Comparison of ENCODE assay signal across 8 cellular contexts in the genomic region with DNA sequence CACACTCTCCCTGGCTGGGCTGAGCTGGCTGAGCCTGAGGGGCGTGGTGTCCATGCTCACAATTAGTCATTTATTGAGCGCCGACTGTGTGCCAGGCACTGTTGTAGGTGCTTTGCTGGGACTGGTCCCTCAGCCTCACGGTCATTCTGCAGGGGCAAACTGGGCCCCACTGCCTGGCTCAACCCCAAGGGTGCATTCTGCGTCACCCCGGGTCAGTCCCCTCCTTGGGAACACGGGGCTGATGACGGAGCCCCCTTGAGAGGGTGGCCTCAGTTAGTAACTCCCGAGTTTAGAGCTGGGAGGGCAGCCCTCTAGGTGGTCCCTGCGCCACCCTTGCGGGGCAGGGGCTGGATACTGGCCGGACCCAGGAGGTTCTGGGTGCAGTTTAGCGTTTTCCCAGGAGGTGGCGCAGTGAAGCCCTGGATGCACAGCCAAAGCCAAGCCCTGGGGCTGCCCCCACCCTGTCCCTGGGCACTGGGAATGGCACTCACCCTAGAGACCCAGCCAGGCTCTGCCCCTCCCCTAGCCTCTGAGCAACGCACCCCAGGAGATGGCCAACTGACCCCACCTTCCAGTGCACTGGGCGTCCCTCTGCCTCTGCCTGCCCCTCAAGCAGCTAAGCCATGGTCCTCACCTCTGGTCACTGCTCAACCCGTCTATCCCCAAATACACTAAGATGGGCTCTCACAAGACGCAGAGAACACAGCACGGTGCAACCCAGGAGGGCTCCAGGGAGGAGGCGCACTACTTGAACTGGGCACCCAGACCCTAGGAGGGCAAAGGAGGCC.
A peak's percentile ranks its signal among the peaks of the same experiment; 100 is the strongest.
DNase-seq lines count a peak whose midpoint lies in the region; ATAC-seq, FAIRE-seq and TF ChIP-seq lines count a peak whose summit lies in the region.

No MANE protein-coding gene starts in this region.

- H3K27me3 ChIP-seq in A673 (replicated peaks; ENCODE audit: insufficient read depth, low read depth, low read length, poor library complexity) (no peaks in the 10 kb centered on the region), SU-DHL-6 (ENCODE audit: low read length) (no peaks in the 10 kb centered on the region), ascending aorta (no peaks in the 10 kb centered on the region)

- ATAC-seq in GM21447 (IDR thresholded peaks at IDR 0.05; ENCODE audit: unreplicated experiment) (no peak), HG03521 (IDR thresholded peaks at IDR 0.05; ENCODE audit: unreplicated experiment) (no peak)

- no peak for FAIRE-seq in GM12892 (lab: Jason Lieb, UNC)

- H4K20me1 ChIP-seq in SU-DHL-6 (ENCODE audit: low read depth, low read length) = no peaks in the 10 kb centered on the region

- TF ChIP-seq CTCF in A673 (conservative IDR thresholded peaks at IDR 0.05; ENCODE audit: low read depth, low read length) (peak; percentile 87), SU-DHL-6 (IDR thresholded peaks at IDR 0.05; ENCODE audit: insufficient read depth, low read length, poor library complexity, severe bottlenecking) (peak; percentile 74), ascending aorta (IDR thresholded peaks at IDR 0.05) (peak; percentile 83 to 89 (median 84))

- no peak for TF ChIP-seq POLR2A in GM12892 (IDR thresholded peaks at IDR 0.05; ENCODE audit: low read depth, low read length)

- no peaks in the 10 kb centered on the region for H3K9me2 ChIP-seq in SU-DHL-6 (replicated peaks; ENCODE audit: insufficient read depth, low read length)

- POLR2A ChIA-PET in A673 (lab: Charles Lee; ENCODE audit: low non-redundant PET) = no interaction called here

- no TSS peak for BruUV-seq in A673 (replicated peaks; lab: Mats Ljungman, UMichigan)

- peak; percentile 54 for DNase-seq in A673 (ENCODE audit: low spot score)
- peak; percentile 77 for DNase-seq in GM12892 (ENCODE audit: insufficient read length)
- DNase-seq in ascending aorta (ENCODE audit: low spot score in 2 of 2) = peak in 1 of 2 donors; percentile 87
- DNase-seq in iPS-NIHi7 (ENCODE audit: extremely low spot score) = peak; percentile 89
- DNase-seq in stimulated activated CD4-positive, alpha-beta T cell treated with anti-CD3 and anti-CD28 coated beads, Interleukin-2, amount 100 ng/mL, for 24 hours = peak; percentile 66 to 73

- intact Hi-C loops in A673 (cut with micrococcal nuclease; ENCODE audit: unreplicated experiment) (no loop called here), ascending aorta (cut with DNase I) (loop anchor here (1.0 to 5.0 kb wide), 6 partner anchors 19 to 248 kb away; no protein-coding TSS in a partner anchor)

- H3K4me1 ChIP-seq in A673 (ENCODE audit: insufficient read depth, low read length, poor library complexity, severe bottlenecking) = peaks cover 25% of the 10 kb centered on the region
- peaks cover 20 to 39% of the 10 kb centered on the region in 2 donors for H3K4me1 ChIP-seq in ascending aorta

- H3K9ac ChIP-seq in SU-DHL-6 (ENCODE audit: low read length) = no peak overlapping the region

- no peak overlapping the region for H3K4me3 ChIP-seq in A673 (ENCODE audit: low read depth, low read length, poor library complexity, severe bottlenecking)
- H3K4me3 ChIP-seq in SU-DHL-6 (ENCODE audit: insufficient read depth, low read length, poor library complexity, severe bottlenecking) = no peak overlapping the region
- H3K4me3 ChIP-seq in ascending aorta = peak overlapping the region in 1 of 2 donors; percentile 51

- no peaks in the 10 kb centered on the region for H3F3A ChIP-seq in SU-DHL-6 (ENCODE audit: insufficient read depth)

- CTCF ChIA-PET in A673 (lab: Charles Lee) = interaction anchor here (0.6 to 1.3 kb wide), 2 partner anchors 187 to 246 kb away, joined by 3 read pairs; no protein-coding TSS in a partner anchor

- H3K27ac ChIP-seq in A673 (ENCODE audit: low read depth, low read length, poor library complexity, severe bottlenecking) (no peak overlapping the region), SU-DHL-6 (ENCODE audit: low read depth, low read length) (no peak overlapping the region), ascending aorta (peak overlapping the region; percentile 82 to 87)

- no peaks in the 10 kb centered on the region for H3K79me2 ChIP-seq in SU-DHL-6 (ENCODE audit: insufficient read depth, low read length)

- H2AFZ ChIP-seq in SU-DHL-6 (ENCODE audit: low read depth, low read length, severe bottlenecking) = no peak overlapping the region

- H3K9me3 ChIP-seq in A673 (ENCODE audit: low read depth, low read length, poor library complexity, severe bottlenecking) (no peaks in the 10 kb centered on the region), SU-DHL-6 (ENCODE audit: insufficient read depth, low read length) (no peaks in the 10 kb centered on the region), ascending aorta (no peaks in the 10 kb centered on the region)

- H3K36me3 ChIP-seq in A673 (ENCODE audit: insufficient read depth, low read length, poor library complexity, severe bottlenecking) (no peaks in the 10 kb centered on the region), SU-DHL-6 (ENCODE audit: low read length) (no peaks in the 10 kb centered on the region), ascending aorta (no peaks in the 10 kb centered on the region)

- no peak overlapping the region for H3K4me2 ChIP-seq in SU-DHL-6 (ENCODE audit: low read depth, low read length, poor library complexity, severe bottlenecking)

Comparison
In these comparisons a context has a peak if more than half of its experiments do, and no peak if none do; other contexts are left out.
1. H3K27ac ChIP-seq: peak in ascending aorta (2 of 2); none in A673 (single experiment) and SU-DHL-6 (single experiment).
2. Peak in every context shown above with its lines, with median percentiles within 50 percentile points of each other: CTCF ChIP-seq.